Comparison of ENCODE assay signal across 10 cellular contexts in genomic region chr16:87435399-87436224, GRCh38. TPM values are rescaled to one million over a fixed set of nuclear protein-coding genes. Genes with fewer than 3 reads are reported as not detected.
DNase-seq lines count a peak whose midpoint lies in the region; ATAC-seq and TF ChIP-seq lines count a peak whose summit lies in the region.
"Had no signal": no experiment of that assay in that cellular context is flagged by ENCODE, and none has a peak within 500 bp of the region (broad histone marks: within the 10 kb centered on the region; RNA-seq: fewer than 3 reads in every experiment).

No MANE protein-coding gene starts in this region.

- H3K4me3 Mint-ChIP-seq in stimulated activated memory B cell treated with anti-CD40 and anti-IgM and Interleukin-4, amounts not matched to agents 10 μg/mL and 1 μg/mL and 100 μg/mL, for 72 hours: no peak overlapping the region

- peak overlapping the region; percentile 14 to 39 for H3K27ac ChIP-seq in ovary

- peaks cover 6% of the 10 kb centered on the region for H3K4me1 Mint-ChIP-seq in stimulated activated memory B cell treated with anti-CD40 and anti-IgM and Interleukin-4, amounts not matched to agents 10 μg/mL and 1 μg/mL and 100 μg/mL, for 72 hours

- TF ChIP-seq POLR2A in ovary (IDR thresholded peaks at IDR 0.05): no peak

- 11 to 29% (median 16%) methylated on average over 21 of the region's 21 CpGs for WGBS in ovary, 3 donors

- intact Hi-C loops in ovary (cut with DNase I): loop anchor here in 1 of 4 donors (10.0 kb wide), 1 partner anchor 59 kb away; the partner anchor contains the start of gene ZCCHC14

- ATAC-seq in SK-N-SH treated with all-trans-retinoic acid at 6 μM for 48 hours (peak; percentile 67), GM18517 (IDR thresholded peaks at IDR 0.05; ENCODE audit: unreplicated experiment) (no peak)
- no peak for ATAC-seq in stimulated activated memory B cell treated with anti-CD40 and anti-IgM and Interleukin-4, amounts not matched to agents 10 μg/mL and 1 μg/mL and 100 μg/mL, for 72 hours

- peaks cover 8% of the 10 kb centered on the region for H3K4me1 ChIP-seq in ovary (ENCODE audit: insufficient read depth)

- H3K36me3 ChIP-seq in ovary: no peaks in the 10 kb centered on the region

- no peaks in the 10 kb centered on the region for H3K27me3 ChIP-seq in ovary

- no peaks in the 10 kb centered on the region for H3K36me3 Mint-ChIP-seq in stimulated activated memory B cell treated with anti-CD40 and anti-IgM and Interleukin-4, amounts not matched to agents 10 μg/mL and 1 μg/mL and 100 μg/mL, for 72 hours

- H3K27me3 Mint-ChIP-seq in stimulated activated memory B cell treated with anti-CD40 and anti-IgM and Interleukin-4, amounts not matched to agents 10 μg/mL and 1 μg/mL and 100 μg/mL, for 72 hours: no peaks in the 10 kb centered on the region

- no peak overlapping the region for H3K27ac Mint-ChIP-seq in stimulated activated memory B cell treated with anti-CD40 and anti-IgM and Interleukin-4, amounts not matched to agents 10 μg/mL and 1 μg/mL and 100 μg/mL, for 72 hours
- H3K27ac Mint-ChIP-seq: activated naive CD4-positive, alpha-beta T cell treated with anti-CD3 and anti-CD28 coated beads, Interleukin-2, amount 10 ng/mL, durations not matched to agents 7 days and 5 days had no signal

- H3K4me3 ChIP-seq in fibroblast of villous mesenchyme (ENCODE audit: low read depth, low read length): no peak overlapping the region
- no peak overlapping the region for H3K4me3 ChIP-seq in ovary

- H3K9me3 ChIP-seq in ovary: no peaks in the 10 kb centered on the region

- peak; percentile 3 for TF ChIP-seq CTCF in fibroblast of villous mesenchyme (IDR thresholded peaks at IDR 0.05; ENCODE audit: insufficient read depth, low read depth, low read length)
- TF ChIP-seq CTCF in ovary (IDR thresholded peaks at IDR 0.05): no peak
- no peak for TF ChIP-seq CTCF in GM20000 (IDR thresholded peaks at IDR 0.05; ENCODE audit: extremely low read depth, missing control alignments)

- DNase-seq in Ammon's horn (ENCODE audit: low spot score) (peak; percentile 34), fibroblast of villous mesenchyme (ENCODE audit: low read depth) (peak; percentile 94), ovary (peak in 2 of 5 donors; percentile 34 to 48), NCI-H510A (lab: John Stamatoyannopoulos, UW) (no peak), GM20000 (ENCODE audit: low spot score) (no peak)
- DNase-seq: DMS79 treated with DMSO at 0.1 percent for 48 hours had no signal

- H3K9me3 Mint-ChIP-seq in stimulated activated memory B cell treated with anti-CD40 and anti-IgM and Interleukin-4, amounts not matched to agents 10 μg/mL and 1 μg/mL and 100 μg/mL, for 72 hours: no peaks in the 10 kb centered on the region
- H3K9me3 Mint-ChIP-seq: activated naive CD4-positive, alpha-beta T cell treated with anti-CD3 and anti-CD28 coated beads, Interleukin-2, amount 10 ng/mL, durations not matched to agents 7 days and 5 days had no signal

- no peak for TF ChIP-seq EP300 in ovary (IDR thresholded peaks at IDR 0.05)

TF ChIP-seq in SK-N-SH treated with all-trans-retinoic acid at 6 μM for 48 hours, 23 proteins besides CTCF, POLR2A, EP300 and RAD21:
- no peak for TF ChIP-seq ISL1 (CRISPR knock-in tag; IDR thresholded peaks at IDR 0.05)
- no peak for TF ChIP-seq ZFP30 (CRISPR knock-in tag; IDR thresholded peaks at IDR 0.05)
- TF ChIP-seq ZNF565 (CRISPR knock-in tag; conservative IDR thresholded peaks at IDR 0.05; ENCODE audit: low read depth): no peak
- TF ChIP-seq PATZ1 (CRISPR knock-in tag; IDR thresholded peaks at IDR 0.05; ENCODE audit: borderline replicate concordance): no peak
- no peak for TF ChIP-seq RARB (CRISPR knock-in tag; IDR thresholded peaks at IDR 0.05)
- no peak for TF ChIP-seq CSRNP3 (CRISPR knock-in tag; IDR thresholded peaks at IDR 0.05)
- no peak for TF ChIP-seq ZFP3 (CRISPR knock-in tag; IDR thresholded peaks at IDR 0.05)
- TF ChIP-seq OSR1 (CRISPR knock-in tag; IDR thresholded peaks at IDR 0.05): no peak
- no peak for TF ChIP-seq SNAI2 (CRISPR knock-in tag; IDR thresholded peaks at IDR 0.05)

RNA-seq across cellular contexts. Expression of gene MAP1LC3B, which starts 43.5 kb away (rescaled TPM):
- total RNA-seq in fibroblast of villous mesenchyme (25.1 and 36.3 TPM in 2 replicates), ovary (10 to 100 TPM; 32.9 to 54.6 (median 42.9) TPM)
- polyA plus RNA-seq in ovary: 100 to 1,000 TPM in 1 of 2 donors, 10 to 100 TPM in 1; 47.9 to 110 TPM

RNA-seq across cellular contexts. Expression of gene FBXO31, which starts 52.0 kb away (rescaled TPM):
- total RNA-seq in fibroblast of villous mesenchyme: 25.9 and 26.7 TPM in 2 replicates
- total RNA-seq in ovary: 10 to 100 TPM; 54.1 to 74.5 (median 61.2) TPM
- 10 to 100 TPM; 25.0 to 39.8 TPM for polyA plus RNA-seq in ovary

RNA-seq across cellular contexts. Expression of gene ZCCHC14, which starts 57.2 kb away (rescaled TPM):
- 8.2 and 13.2 TPM in 2 replicates for total RNA-seq in fibroblast of villous mesenchyme
- total RNA-seq in ovary: 10 to 100 TPM; 16.1 to 37.6 (median 32.2) TPM
- polyA plus RNA-seq in ovary: 10 to 100 TPM; 16.3 to 18.3 TPM

Comparison
In these comparisons a context has a peak if more than half of its experiments do, and no peak if none do; other contexts are left out.
1. DNase-seq: peak in Ammon's horn (single experiment) and fibroblast of villous mesenchyme (single experiment); none in NCI-H510A (single experiment) and GM20000 (single experiment).